ENCODE assay signal across 1 cellular context in genomic region chr9:93567271-93567959, GRCh38.
TF ChIP-seq lines count a peak whose summit lies in the region.

No MANE protein-coding gene starts in this region.

TF ChIP-seq in GM23338, 12 proteins besides CTCF, POLR2A, EP300 and RAD21 (continued from another document):
- TF ChIP-seq, protein P1, sequence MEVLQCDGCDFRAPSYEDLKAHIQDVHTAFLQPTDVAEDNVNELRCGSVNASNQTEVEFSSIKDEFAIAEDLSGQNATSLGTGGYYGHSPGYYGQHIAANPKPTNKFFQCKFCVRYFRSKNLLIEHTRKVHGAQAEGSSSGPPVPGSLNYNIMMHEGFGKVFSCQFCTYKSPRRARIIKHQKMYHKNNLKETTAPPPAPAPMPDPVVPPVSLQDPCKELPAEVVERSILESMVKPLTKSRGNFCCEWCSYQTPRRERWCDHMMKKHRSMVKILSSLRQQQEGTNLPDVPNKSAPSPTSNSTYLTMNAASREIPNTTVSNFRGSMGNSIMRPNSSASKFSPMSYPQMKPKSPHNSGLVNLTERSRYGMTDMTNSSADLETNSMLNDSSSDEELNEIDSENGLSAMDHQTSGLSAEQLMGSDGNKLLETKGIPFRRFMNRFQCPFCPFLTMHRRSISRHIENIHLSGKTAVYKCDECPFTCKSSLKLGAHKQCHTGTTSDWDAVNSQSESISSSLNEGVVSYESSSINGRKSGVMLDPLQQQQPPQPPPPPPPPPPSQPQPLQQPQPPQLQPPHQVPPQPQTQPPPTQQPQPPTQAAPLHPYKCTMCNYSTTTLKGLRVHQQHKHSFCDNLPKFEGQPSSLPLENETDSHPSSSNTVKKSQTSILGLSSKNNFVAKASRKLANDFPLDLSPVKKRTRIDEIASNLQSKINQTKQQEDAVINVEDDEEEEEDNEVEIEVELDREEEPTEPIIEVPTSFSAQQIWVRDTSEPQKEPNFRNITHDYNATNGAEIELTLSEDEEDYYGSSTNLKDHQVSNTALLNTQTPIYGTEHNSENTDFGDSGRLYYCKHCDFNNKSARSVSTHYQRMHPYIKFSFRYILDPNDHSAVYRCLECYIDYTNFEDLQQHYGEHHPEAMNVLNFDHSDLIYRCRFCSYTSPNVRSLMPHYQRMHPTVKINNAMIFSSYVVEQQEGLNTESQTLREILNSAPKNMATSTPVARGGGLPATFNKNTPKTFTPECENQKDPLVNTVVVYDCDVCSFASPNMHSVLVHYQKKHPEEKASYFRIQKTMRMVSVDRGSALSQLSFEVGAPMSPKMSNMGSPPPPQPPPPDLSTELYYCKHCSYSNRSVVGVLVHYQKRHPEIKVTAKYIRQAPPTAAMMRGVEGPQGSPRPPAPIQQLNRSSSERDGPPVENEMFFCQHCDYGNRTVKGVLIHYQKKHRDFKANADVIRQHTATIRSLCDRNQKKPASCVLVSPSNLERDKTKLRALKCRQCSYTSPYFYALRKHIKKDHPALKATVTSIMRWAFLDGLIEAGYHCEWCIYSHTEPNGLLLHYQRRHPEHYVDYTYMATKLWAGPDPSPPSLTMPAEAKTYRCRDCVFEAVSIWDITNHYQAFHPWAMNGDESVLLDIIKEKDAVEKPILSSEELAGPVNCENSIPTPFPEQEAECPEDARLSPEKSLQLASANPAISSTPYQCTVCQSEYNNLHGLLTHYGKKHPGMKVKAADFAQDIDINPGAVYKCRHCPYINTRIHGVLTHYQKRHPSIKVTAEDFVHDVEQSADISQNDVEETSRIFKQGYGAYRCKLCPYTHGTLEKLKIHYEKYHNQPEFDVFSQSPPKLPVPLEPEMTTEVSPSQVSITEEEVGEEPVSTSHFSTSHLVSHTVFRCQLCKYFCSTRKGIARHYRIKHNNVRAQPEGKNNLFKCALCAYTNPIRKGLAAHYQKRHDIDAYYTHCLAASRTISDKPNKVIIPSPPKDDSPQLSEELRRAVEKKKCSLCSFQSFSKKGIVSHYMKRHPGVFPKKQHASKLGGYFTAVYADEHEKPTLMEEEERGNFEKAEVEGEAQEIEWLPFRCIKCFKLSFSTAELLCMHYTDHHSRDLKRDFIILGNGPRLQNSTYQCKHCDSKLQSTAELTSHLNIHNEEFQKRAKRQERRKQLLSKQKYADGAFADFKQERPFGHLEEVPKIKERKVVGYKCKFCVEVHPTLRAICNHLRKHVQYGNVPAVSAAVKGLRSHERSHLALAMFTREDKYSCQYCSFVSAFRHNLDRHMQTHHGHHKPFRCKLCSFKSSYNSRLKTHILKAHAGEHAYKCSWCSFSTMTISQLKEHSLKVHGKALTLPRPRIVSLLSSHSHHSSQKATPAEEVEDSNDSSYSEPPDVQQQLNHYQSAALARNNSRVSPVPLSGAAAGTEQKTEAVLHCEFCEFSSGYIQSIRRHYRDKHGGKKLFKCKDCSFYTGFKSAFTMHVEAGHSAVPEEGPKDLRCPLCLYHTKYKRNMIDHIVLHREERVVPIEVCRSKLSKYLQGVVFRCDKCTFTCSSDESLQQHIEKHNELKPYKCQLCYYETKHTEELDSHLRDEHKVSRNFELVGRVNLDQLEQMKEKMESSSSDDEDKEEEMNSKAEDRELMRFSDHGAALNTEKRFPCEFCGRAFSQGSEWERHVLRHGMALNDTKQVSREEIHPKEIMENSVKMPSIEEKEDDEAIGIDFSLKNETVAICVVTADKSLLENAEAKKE (CRISPR knock-in tag; IDR thresholded peaks at IDR 0.05), result no peak
- TF ChIP-seq ZNF331 (CRISPR knock-in tag; IDR thresholded peaks at IDR 0.05; ENCODE audit: low read depth) (no peak), NANOG (IDR thresholded peaks at IDR 0.05; ENCODE audit: borderline replicate concordance) (no peak)
